20 cellular contexts compared by ENCODE assay signal in the genomic region with DNA sequence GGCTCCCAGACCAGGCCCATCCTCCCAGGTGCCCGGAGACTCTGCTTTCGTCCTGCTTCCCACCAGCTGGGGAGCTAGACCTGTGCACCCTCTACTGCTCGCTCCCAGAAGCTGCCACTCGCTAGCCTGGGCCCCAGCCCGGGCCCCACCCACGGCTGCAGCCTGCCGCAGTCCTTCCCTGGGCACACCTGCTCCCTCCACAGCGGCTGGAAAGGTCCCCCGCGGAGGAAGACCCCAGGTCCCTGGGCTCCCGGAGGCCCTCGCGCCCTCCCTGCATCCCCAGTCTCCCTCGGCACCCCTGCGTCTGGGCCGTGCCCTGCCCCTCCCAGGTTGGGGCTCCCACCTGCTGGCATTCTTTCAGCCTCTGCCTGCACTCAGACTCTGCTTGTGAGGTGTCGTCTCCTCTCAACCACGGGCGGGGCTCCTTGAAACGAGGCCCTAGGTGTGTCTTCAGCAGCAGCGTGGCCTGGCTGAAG.
"Had no signal": no experiment of that assay in that cellular context is flagged by ENCODE, and none has a peak within 500 bp of the region (broad histone marks: within the 10 kb centered on the region; RNA-seq: fewer than 3 reads in every experiment).

No MANE protein-coding gene starts in this region.

- H3K4me3 Mint-ChIP-seq: activated naive CD8-positive, alpha-beta T cell treated with anti-CD3 and anti-CD28 coated beads, Interleukin-2, amount 10 ng/mL, durations not matched to agents 7 days and 5 days; dendritic cell treated with granulocyte-macrophage colony-stimulating factor and Interleukin-4, amounts not matched to agents 40 ng/mL and 50 ng/mL, for 4 days; mesothelial cell of epicardium had no signal

- H3K9me3 ChIP-seq: spleen had no signal

- H3K4me3 ChIP-seq: spleen had no signal

- DNase-seq: activated naive CD4-positive, alpha-beta T cell treated with Interleukin-2 at 50 U/mL for 16 hours; activated naive CD8-positive, alpha-beta T cell treated with anti-CD3 and anti-CD28 coated beads, Interleukin-2, amount 10 ng/mL, durations not matched to agents 7 days and 5 days; activated T-cell treated with anti-CD3 and anti-CD28 coated beads, Interleukin-2, amount 50 U/mL, for 1 hour; amniotic stem cell; effector CD4-positive, alpha-beta T cell; erythroblast; foreskin melanocyte; glutamatergic neuron; hippocampal formation; kidney glomerular epithelial cell; left ventricle myocardium superior; mammary epithelial cell; spleen; stimulated activated CD4-positive, alpha-beta T cell treated with anti-CD3 and anti-CD28 coated beads, Interleukin-4, amount 100 ng/mL, for 1 hour; stimulated activated naive CD4-positive, alpha-beta T cell treated with Interleukin-2 at 50 U/mL for 16 hours; T-helper 1 cell had no signal

- FAIRE-seq: TTC549 had no signal

- H3K9me3 Mint-ChIP-seq: activated naive CD8-positive, alpha-beta T cell treated with anti-CD3 and anti-CD28 coated beads, Interleukin-2, amount 10 ng/mL, durations not matched to agents 7 days and 5 days; activated T-helper 2 cell treated with anti-CD3 and anti-CD28 coated beads, Interferon-gamma antibody, Interleukin-2, Interleukin-4, amounts not matched to agents 10 μg/mL and 5 μg/mL and 100 μg/mL, durations not matched to agents 14 hours and 24 hours and 36 hours; dendritic cell treated with granulocyte-macrophage colony-stimulating factor and Interleukin-4, amounts not matched to agents 40 ng/mL and 50 ng/mL, for 4 days; mesothelial cell of epicardium had no signal

- H3K27me3 ChIP-seq: spleen had no signal

- H3K4me1 Mint-ChIP-seq: activated naive CD8-positive, alpha-beta T cell treated with anti-CD3 and anti-CD28 coated beads, Interleukin-2, amount 10 ng/mL, durations not matched to agents 7 days and 5 days had no signal

- H3K27ac Mint-ChIP-seq: activated naive CD8-positive, alpha-beta T cell treated with anti-CD3 and anti-CD28 coated beads, Interleukin-2, amount 10 ng/mL, durations not matched to agents 7 days and 5 days; activated T-helper 2 cell treated with anti-CD3 and anti-CD28 coated beads, Interferon-gamma antibody, Interleukin-2, Interleukin-4, amounts not matched to agents 10 μg/mL and 5 μg/mL and 100 μg/mL, durations not matched to agents 14 hours and 24 hours and 36 hours; dendritic cell treated with granulocyte-macrophage colony-stimulating factor and Interleukin-4, amounts not matched to agents 40 ng/mL and 50 ng/mL, for 4 days; mesothelial cell of epicardium had no signal

- H3K27ac ChIP-seq: spleen had no signal

- H3K27me3 Mint-ChIP-seq: activated naive CD8-positive, alpha-beta T cell treated with anti-CD3 and anti-CD28 coated beads, Interleukin-2, amount 10 ng/mL, durations not matched to agents 7 days and 5 days; dendritic cell treated with granulocyte-macrophage colony-stimulating factor and Interleukin-4, amounts not matched to agents 40 ng/mL and 50 ng/mL, for 4 days had no signal

- ATAC-seq: left ventricle myocardium superior had no signal
